In genomic region chr17:75124041-75124818, GRCh38 we compare ENCODE assay signal across 8 cellular contexts. TPM values are rescaled to one million over a fixed set of nuclear protein-coding genes. Genes with fewer than 3 reads are reported as not detected.
DNase-seq lines count a peak whose midpoint lies in the region; ATAC-seq lines count a peak whose summit lies in the region.

No MANE protein-coding gene starts in this region.

- peak overlapping the region; percentile 15 for H3K4me3 Mint-ChIP-seq in activated naive CD4-positive, alpha-beta T cell treated with anti-CD3 and anti-CD28 coated beads, Interleukin-2, amount 10 ng/mL, durations not matched to agents 7 days and 5 days

- no peaks in the 10 kb centered on the region for H3K27me3 Mint-ChIP-seq in activated naive CD4-positive, alpha-beta T cell treated with anti-CD3 and anti-CD28 coated beads, Interleukin-2, amount 10 ng/mL, durations not matched to agents 7 days and 5 days

- peaks cover 28% of the 10 kb centered on the region for H3K36me3 Mint-ChIP-seq in activated naive CD4-positive, alpha-beta T cell treated with anti-CD3 and anti-CD28 coated beads, Interleukin-2, amount 10 ng/mL, durations not matched to agents 7 days and 5 days

- peaks cover 45% of the 10 kb centered on the region for H3K4me1 Mint-ChIP-seq in activated naive CD4-positive, alpha-beta T cell treated with anti-CD3 and anti-CD28 coated beads, Interleukin-2, amount 10 ng/mL, durations not matched to agents 7 days and 5 days

- DNase-seq in Caki2 (ENCODE audit: low read depth) (peak; percentile 99), RKO (ENCODE audit: low spot score) (peak; percentile 36), iris pigment epithelial cell (ENCODE audit: low read depth) (peak; percentile 67), inferior parietal cortex (ENCODE audit: extremely low spot score) (no peak)
- DNase-seq in activated naive CD4-positive, alpha-beta T cell treated with anti-CD3 and anti-CD28 coated beads, Interleukin-2, amount 10 ng/mL, durations not matched to agents 7 days and 5 days = peak; percentile 64
- DNase-seq in stimulated activated CD4-positive, alpha-beta T cell treated with anti-CD3 and anti-CD28 coated beads, Interleukin-4, amount 100 ng/mL, for 1 hour = peak; percentile 67

- ATAC-seq in GM21717 (IDR thresholded peaks at IDR 0.05; ENCODE audit: unreplicated experiment) (no peak), HG02798 (IDR thresholded peaks at IDR 0.05; ENCODE audit: poor library complexity, unreplicated experiment) (no peak)

- H3K9me3 Mint-ChIP-seq in activated naive CD4-positive, alpha-beta T cell treated with anti-CD3 and anti-CD28 coated beads, Interleukin-2, amount 10 ng/mL, durations not matched to agents 7 days and 5 days = no peaks in the 10 kb centered on the region

- in situ Hi-C loops in Caki2 (cut with HindIII; ENCODE audit: low pct_unique_long_range_greater_than_20kb, low sequenced_read_pairs) = no loop called here

- CTCF ChIA-PET in activated naive CD4-positive, alpha-beta T cell treated with anti-CD3 and anti-CD28 coated beads, Interleukin-2, amount 10 ng/mL, durations not matched to agents 7 days and 5 days (lab: Charles Lee) = interaction anchor here (0.7 to 12.7 kb wide), 6 partner anchors 11 to 281 kb away, joined by 3 to 164 read pairs (median 4); partner anchors contain the start of gene GRB2

- H3K27ac Mint-ChIP-seq in activated naive CD4-positive, alpha-beta T cell treated with anti-CD3 and anti-CD28 coated beads, Interleukin-2, amount 10 ng/mL, durations not matched to agents 7 days and 5 days = peak overlapping the region; percentile 76

RNA-seq across cellular contexts. Expression of gene NT5C, which starts 7.3 kb away (rescaled TPM):
- total RNA-seq in Caki2 (2014; rRNA removed; shearing (Covaris generic); ENCODE audit: low replicate concordance) = 135 and 304 TPM in 2 replicates

RNA-seq across cellular contexts. Expression of gene ARMC7, which starts 14.5 kb away (rescaled TPM):
- 15.8 and 17.4 TPM in 2 replicates for total RNA-seq in Caki2 (2014; rRNA removed; shearing (Covaris generic); ENCODE audit: low replicate concordance)

RNA-seq across cellular contexts. Expression of gene JPT1, which starts 30.1 kb away (rescaled TPM):
- total RNA-seq in Caki2 (2014; rRNA removed; shearing (Covaris generic); ENCODE audit: low replicate concordance) = 276 and 299 TPM in 2 replicates

RNA-seq across cellular contexts. Expression of gene SLC16A5, which starts 36.5 kb away (rescaled TPM):
- total RNA-seq in Caki2 (2014; rRNA removed; shearing (Covaris generic); ENCODE audit: low replicate concordance) = 3.0 and 4.4 TPM in 2 replicates

RNA-seq across cellular contexts. Expression of gene SUMO2, which starts 58.5 kb away (rescaled TPM):
- 157 and 161 TPM in 2 replicates for total RNA-seq in Caki2 (2014; rRNA removed; shearing (Covaris generic); ENCODE audit: low replicate concordance)
